Comparison of ENCODE assay signal across 16 cellular contexts in the genomic region with DNA sequence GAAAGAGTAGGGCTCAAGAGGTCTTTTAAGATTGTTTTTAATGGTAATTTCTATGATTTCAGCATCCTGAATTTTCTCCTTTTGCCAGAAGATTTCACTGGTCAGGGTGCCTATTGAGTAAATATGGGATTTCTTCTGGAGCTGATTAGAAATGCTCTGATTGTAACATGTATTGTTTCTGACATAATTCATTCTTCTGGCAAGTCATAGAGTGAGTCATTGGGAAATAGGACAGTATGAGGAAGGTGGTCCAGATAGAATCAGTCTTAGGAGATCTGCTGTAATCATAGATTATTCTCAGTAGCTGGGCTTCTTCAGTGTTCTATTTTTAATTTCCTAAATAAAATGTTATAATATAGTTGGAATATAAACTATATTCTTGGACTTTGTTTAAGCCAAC.
"Had no signal": no experiment of that assay in that cellular context is flagged by ENCODE, and none has a peak within 500 bp of the region (broad histone marks: within the 10 kb centered on the region; RNA-seq: fewer than 3 reads in every experiment).

No MANE protein-coding gene starts in this region.

- H3K4me1 Mint-ChIP-seq: activated CD4-positive, alpha-beta T cell treated with anti-CD3 and anti-CD28 coated beads, Interleukin-2, amount 10 ng/mL, durations not matched to agents 7 days and 5 days; activated naive CD4-positive, alpha-beta T cell treated with anti-CD3 and anti-CD28 coated beads, Interleukin-2, amount 10 ng/mL, durations not matched to agents 7 days and 5 days had no signal

- ATAC-seq: body of pancreas, esophagus mucosa had no signal

- H3K36me3 Mint-ChIP-seq: activated naive CD4-positive, alpha-beta T cell treated with anti-CD3 and anti-CD28 coated beads, Interleukin-2, amount 10 ng/mL, durations not matched to agents 7 days and 5 days had no signal

- H3K27me3 Mint-ChIP-seq: activated CD4-positive, alpha-beta T cell treated with anti-CD3 and anti-CD28 coated beads, Interleukin-2, amount 10 ng/mL, durations not matched to agents 7 days and 5 days; activated naive CD4-positive, alpha-beta T cell treated with anti-CD3 and anti-CD28 coated beads, Interleukin-2, amount 10 ng/mL, durations not matched to agents 7 days and 5 days had no signal

- DNase-seq: activated CD4-positive, alpha-beta T cell treated with anti-CD3 and anti-CD28 coated beads, Interleukin-2, amount 10 ng/mL, durations not matched to agents 7 days and 5 days; activated CD4-positive, CD25-positive, alpha-beta regulatory T cell; activated CD8-positive, alpha-beta memory T cell treated with anti-CD3 and anti-CD28 coated beads for 24 hours; activated naive CD4-positive, alpha-beta T cell treated with anti-CD3 and anti-CD28 coated beads, Interleukin-2, amount 10 ng/mL, durations not matched to agents 7 days and 5 days; adrenal gland; body of pancreas; cerebellar nuclear complex; kidney glomerular epithelial cell; midbrain; stimulated activated CD4-positive, alpha-beta T cell treated with anti-CD3 and anti-CD28 coated beads, Interleukin-15, amount 100 ng/mL, for 24 hours; stimulated activated CD4-positive, alpha-beta T cell treated with anti-CD3 and anti-CD28 coated beads, Interleukin-4, amount 100 ng/mL, for 4 hours; stomach; T-helper 2 cell had no signal

- H3K27ac Mint-ChIP-seq: activated CD4-positive, alpha-beta T cell treated with anti-CD3 and anti-CD28 coated beads, Interleukin-2, amount 10 ng/mL, durations not matched to agents 7 days and 5 days; activated naive CD4-positive, alpha-beta T cell treated with anti-CD3 and anti-CD28 coated beads, Interleukin-2, amount 10 ng/mL, durations not matched to agents 7 days and 5 days had no signal

- FAIRE-seq: TTC549 had no signal

- H3K4me3 Mint-ChIP-seq: activated CD4-positive, alpha-beta T cell treated with anti-CD3 and anti-CD28 coated beads, Interleukin-2, amount 10 ng/mL, durations not matched to agents 7 days and 5 days; activated naive CD4-positive, alpha-beta T cell treated with anti-CD3 and anti-CD28 coated beads, Interleukin-2, amount 10 ng/mL, durations not matched to agents 7 days and 5 days had no signal

- H3K4me3 ChIP-seq: adrenal gland, body of pancreas, hepatocyte, stomach had no signal

- H3K9me3 Mint-ChIP-seq: activated CD4-positive, alpha-beta T cell treated with anti-CD3 and anti-CD28 coated beads, Interleukin-2, amount 10 ng/mL, durations not matched to agents 7 days and 5 days had no signal
